ENCODE assay signal across 9 cellular contexts in the genomic region with DNA sequence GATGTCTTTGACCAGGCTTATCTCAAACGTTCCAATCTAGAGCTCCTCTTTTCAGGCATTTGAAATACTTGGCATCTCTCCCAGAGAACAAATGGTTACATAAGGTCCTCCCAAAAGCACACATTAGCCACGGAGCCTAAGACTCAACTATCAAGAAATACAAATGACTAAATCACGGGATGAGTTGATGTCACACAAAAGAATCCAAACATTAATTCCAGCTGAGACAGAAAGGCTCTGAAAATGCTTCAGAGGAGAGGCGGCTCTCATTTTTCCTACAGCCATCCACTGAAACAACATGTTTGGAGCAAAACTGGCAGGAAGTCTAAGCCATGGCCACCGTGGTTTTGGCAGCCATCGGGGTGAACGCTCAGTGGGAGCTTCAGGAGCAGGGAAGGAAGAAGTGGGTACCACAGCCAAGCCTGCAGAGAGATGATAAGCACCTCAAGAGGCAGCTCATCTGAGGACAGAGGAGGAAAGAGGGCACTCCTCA.
DNase-seq lines count a peak whose midpoint lies in the region; ATAC-seq and TF ChIP-seq lines count a peak whose summit lies in the region.
"Had no signal": no experiment of that assay in that cellular context is flagged by ENCODE, and none has a peak within 500 bp of the region (broad histone marks: within the 10 kb centered on the region; RNA-seq: fewer than 3 reads in every experiment).

No MANE protein-coding gene starts in this region.

- peak overlapping the region; percentile 11; the same call in 1 of the 2 replicates for H3K4me3 ChIP-seq in Jurkat, Clone E6-1 (ENCODE audit: low read length)
- no peak overlapping the region for H3K4me3 ChIP-seq in Caco-2 (ENCODE audit: low read depth, low read length)
- no peak overlapping the region for H3K4me3 ChIP-seq in WERI-Rb-1 (ENCODE audit: low read depth, low read length)
- H3K4me3 ChIP-seq: K562 had no signal

- H3K27me3 ChIP-seq in Caco-2 (replicated peaks; ENCODE audit: control insufficient read depth, insufficient read depth, low read length) = no peaks in the 10 kb centered on the region
- no peaks in the 10 kb centered on the region for H3K27me3 ChIP-seq in WERI-Rb-1 (ENCODE audit: insufficient read depth, low read depth, severe bottlenecking)

- H3K9me3 Mint-ChIP-seq in activated CD8-positive, alpha-beta T cell treated with anti-CD3 and anti-CD28 coated beads, Interleukin-2, amount 10 ng/mL, durations not matched to agents 7 days and 5 days (ENCODE audit: insufficient read depth) = no peaks in the 10 kb centered on the region
- H3K9me3 Mint-ChIP-seq in stimulated activated memory B cell treated with anti-CD40 and anti-IgM and Interleukin-4, amounts not matched to agents 10 μg/mL and 1 μg/mL and 100 μg/mL, for 72 hours = no peaks in the 10 kb centered on the region
- no peaks in the 10 kb centered on the region for H3K9me3 Mint-ChIP-seq in Caco-2 (ENCODE audit: unreplicated experiment)

- H3K27ac ChIP-seq in WERI-Rb-1 = no peak overlapping the region

- H3K4me1 Mint-ChIP-seq in activated CD8-positive, alpha-beta T cell treated with anti-CD3 and anti-CD28 coated beads, Interleukin-2, amount 10 ng/mL, durations not matched to agents 7 days and 5 days (ENCODE audit: low read depth) = peaks cover 22% of the 10 kb centered on the region
- H3K4me1 Mint-ChIP-seq in stimulated activated memory B cell treated with anti-CD40 and anti-IgM and Interleukin-4, amounts not matched to agents 10 μg/mL and 1 μg/mL and 100 μg/mL, for 72 hours = peaks cover 12% of the 10 kb centered on the region
- H3K4me1 Mint-ChIP-seq in Caco-2 (ENCODE audit: low read depth, unreplicated experiment) = peaks cover 11% of the 10 kb centered on the region

- no peak for TF ChIP-seq CTCF in Caco-2 (IDR thresholded peaks at IDR 0.05; ENCODE audit: insufficient read depth in 1 of 2, low read depth in 1 of 2, low read length in 1 of 2, severe bottlenecking in 1 of 2, unreplicated experiment in 1 of 2)
- no peak for TF ChIP-seq CTCF in WERI-Rb-1 (IDR thresholded peaks at IDR 0.05; ENCODE audit: low read depth, low read length)

- H3K9me3 ChIP-seq in Caco-2 (no peaks in the 10 kb centered on the region), WERI-Rb-1 (ENCODE audit: severe bottlenecking) (no peaks in the 10 kb centered on the region)

- CTCF ChIA-PET in activated CD8-positive, alpha-beta T cell treated with anti-CD3 and anti-CD28 coated beads, Interleukin-2, amount 10 ng/mL, durations not matched to agents 7 days and 5 days (lab: Charles Lee) = interaction anchor here (1.0 to 1.6 kb wide), 3 partner anchors 9 to 122 kb away, joined by 3 to 5 read pairs (median 5); no protein-coding TSS in a partner anchor
- CTCF ChIA-PET in Caco-2 (lab: Charles Lee) = interaction anchor here (0.5 to 1.5 kb wide), 3 partner anchors 9 to 194 kb away, joined by 3 to 5 read pairs (median 4); no protein-coding TSS in a partner anchor

- intact Hi-C loops in left ventricle myocardium superior (cut with micrococcal nuclease) = no loop called here
- intact Hi-C loops in Caco-2 (cut with micrococcal nuclease; ENCODE audit: unreplicated experiment) = no loop called here

- H3K4me3 Mint-ChIP-seq in activated CD8-positive, alpha-beta T cell treated with anti-CD3 and anti-CD28 coated beads, Interleukin-2, amount 10 ng/mL, durations not matched to agents 7 days and 5 days = no peak overlapping the region
- no peak overlapping the region for H3K4me3 Mint-ChIP-seq in stimulated activated memory B cell treated with anti-CD40 and anti-IgM and Interleukin-4, amounts not matched to agents 10 μg/mL and 1 μg/mL and 100 μg/mL, for 72 hours
- no peak overlapping the region for H3K4me3 Mint-ChIP-seq in Caco-2 (ENCODE audit: unreplicated experiment)

- DNase-seq in Jurkat, Clone E6-1 (ENCODE audit: low read depth, low spot score) = peak; percentile 73
- DNase-seq in activated CD8-positive, alpha-beta T cell treated with anti-CD3 and anti-CD28 coated beads, Interleukin-2, amount 10 ng/mL, durations not matched to agents 7 days and 5 days = no peak
- peak; percentile 59 for DNase-seq in left ventricle myocardium superior
- no peak for DNase-seq in NCI-H82 (lab: John Stamatoyannopoulos, UW)
- DNase-seq in Caco-2 = no peak
- no peak for DNase-seq in WERI-Rb-1
- DNase-seq in NCI-H146 treated with DMSO at 0.1 percent for 48 hours (lab: John Stamatoyannopoulos, UW; ENCODE audit: unreplicated experiment) = no peak

- POLR2A ChIA-PET in activated CD8-positive, alpha-beta T cell treated with anti-CD3 and anti-CD28 coated beads, Interleukin-2, amount 10 ng/mL, durations not matched to agents 7 days and 5 days (lab: Charles Lee) = interaction anchor here (0.9 kb wide), 1 partner anchor 9 kb away, joined by 3 read pairs; no protein-coding TSS in a partner anchor
- POLR2A ChIA-PET in Caco-2 (lab: Charles Lee) = no interaction called here

- H3K27me3 Mint-ChIP-seq in activated CD8-positive, alpha-beta T cell treated with anti-CD3 and anti-CD28 coated beads, Interleukin-2, amount 10 ng/mL, durations not matched to agents 7 days and 5 days (ENCODE audit: low read depth) = no peaks in the 10 kb centered on the region
- no peaks in the 10 kb centered on the region for H3K27me3 Mint-ChIP-seq in stimulated activated memory B cell treated with anti-CD40 and anti-IgM and Interleukin-4, amounts not matched to agents 10 μg/mL and 1 μg/mL and 100 μg/mL, for 72 hours
- H3K27me3 Mint-ChIP-seq in Caco-2 (ENCODE audit: insufficient read depth, unreplicated experiment) = no peaks in the 10 kb centered on the region

- peaks cover 60% of the 10 kb centered on the region for H3K36me3 Mint-ChIP-seq in activated CD8-positive, alpha-beta T cell treated with anti-CD3 and anti-CD28 coated beads, Interleukin-2, amount 10 ng/mL, durations not matched to agents 7 days and 5 days (ENCODE audit: low read depth)
- peaks cover 65% of the 10 kb centered on the region for H3K36me3 Mint-ChIP-seq in stimulated activated memory B cell treated with anti-CD40 and anti-IgM and Interleukin-4, amounts not matched to agents 10 μg/mL and 1 μg/mL and 100 μg/mL, for 72 hours
- peaks cover 99% of the 10 kb centered on the region for H3K36me3 Mint-ChIP-seq in Caco-2 (ENCODE audit: insufficient read depth, unreplicated experiment)

- no peak for ATAC-seq in activated CD8-positive, alpha-beta T cell treated with anti-CD3 and anti-CD28 coated beads, Interleukin-2, amount 10 ng/mL, durations not matched to agents 7 days and 5 days
- ATAC-seq in left ventricle myocardium superior = peak; percentile 72
- no peak for ATAC-seq in stimulated activated memory B cell treated with anti-CD40 and anti-IgM and Interleukin-4, amounts not matched to agents 10 μg/mL and 1 μg/mL and 100 μg/mL, for 72 hours
- ATAC-seq: K562 had no signal

- no peaks in the 10 kb centered on the region for H3K4me1 ChIP-seq in Caco-2

- no TSS peak for BruUV-seq in Caco-2 (replicated peaks; lab: Mats Ljungman, UMichigan)

- peak overlapping the region; percentile 11 for H3K27ac Mint-ChIP-seq in activated CD8-positive, alpha-beta T cell treated with anti-CD3 and anti-CD28 coated beads, Interleukin-2, amount 10 ng/mL, durations not matched to agents 7 days and 5 days
- H3K27ac Mint-ChIP-seq in stimulated activated memory B cell treated with anti-CD40 and anti-IgM and Interleukin-4, amounts not matched to agents 10 μg/mL and 1 μg/mL and 100 μg/mL, for 72 hours = peak overlapping the region; percentile 19
- H3K27ac Mint-ChIP-seq in Caco-2 (ENCODE audit: unreplicated experiment) = no peak overlapping the region

- H3K36me3 ChIP-seq in Caco-2 (ENCODE audit: control insufficient read depth, insufficient read depth, low read length) (peaks cover 4% of the 10 kb centered on the region), WERI-Rb-1 (peaks cover 93% of the 10 kb centered on the region)

Comparison
In these comparisons a context has a peak if more than half of its experiments do, and no peak if none do; other contexts are left out.
1. DNase-seq: peak in Jurkat, Clone E6-1 (single experiment) and left ventricle myocardium superior (single experiment); none in activated CD8-positive, alpha-beta T cell treated with anti-CD3 and anti-CD28 coated beads, Interleukin-2, amount 10 ng/mL, durations not matched to agents 7 days and 5 days (single experiment), NCI-H82 (single experiment), Caco-2 (0 of 2), WERI-Rb-1 (single experiment) and NCI-H146 treated with DMSO at 0.1 percent for 48 hours (single experiment).